In genomic region chr16:1884155-1884760, GRCh38 we compare ENCODE assay signal across 9 cellular contexts. TPM values are rescaled to one million over a fixed set of nuclear protein-coding genes. Genes with fewer than 3 reads are reported as not detected.
DNase-seq lines count a peak whose midpoint lies in the region; ATAC-seq, FAIRE-seq and TF ChIP-seq lines count a peak whose summit lies in the region.
"Had no signal": no experiment of that assay in that cellular context is flagged by ENCODE, and none has a peak within 500 bp of the region (broad histone marks: within the 10 kb centered on the region; RNA-seq: fewer than 3 reads in every experiment).

No MANE protein-coding gene starts in this region.

- no peaks in the 10 kb centered on the region for H3K4me1 ChIP-seq in SJCRH30

- no peaks in the 10 kb centered on the region for H3K36me3 ChIP-seq in SJCRH30
- H3K36me3 ChIP-seq: esophagus squamous epithelium had no signal

- peaks cover 13% of the 10 kb centered on the region for H3K27me3 ChIP-seq in SJCRH30

- no peak for DNase-seq in D721Med (ENCODE audit: insufficient read length, low spot score)
- peak; percentile 75 for DNase-seq in HuH-7.5 (ENCODE audit: low spot score)
- DNase-seq in SK-N-DZ (ENCODE audit: low spot score), result peak; percentile 32
- DNase-seq in iris pigment epithelial cell (ENCODE audit: low read depth), result peak; percentile 65
- no peak for DNase-seq in SJCRH30
- DNase-seq in stimulated activated CD4-positive, alpha-beta T cell treated with anti-CD3 and anti-CD28 coated beads, Interleukin-1b, Interleukin-23, amount 100 ng/mL, for 48 hours, result no peak
- DNase-seq: esophagus squamous epithelium had no signal

- no peak for FAIRE-seq in D721Med (lab: Jason Lieb, UNC)

- TF ChIP-seq CTCF in D721Med (IDR thresholded peaks at IDR 0.05; ENCODE audit: insufficient read depth, missing control alignments), result peak; percentile 16

- no peak for ATAC-seq in GM18502 (IDR thresholded peaks at IDR 0.05; ENCODE audit: poor library complexity, unreplicated experiment)
- no peak for ATAC-seq in GM21367 (IDR thresholded peaks at IDR 0.05; ENCODE audit: unreplicated experiment)

- H3K27ac ChIP-seq in SJCRH30, result no peak overlapping the region
- H3K27ac ChIP-seq: esophagus squamous epithelium had no signal

- H3K4me3 ChIP-seq in SJCRH30, result no peak overlapping the region
- H3K4me3 ChIP-seq: esophagus squamous epithelium had no signal

- no peaks in the 10 kb centered on the region for H3K9me3 ChIP-seq in SJCRH30 (replicated peaks)
- H3K9me3 ChIP-seq: esophagus squamous epithelium had no signal

RNA-seq across cellular contexts. Expression of gene MEIOB, which starts 12.3 kb away (rescaled TPM):
- polyA plus RNA-seq in SK-N-DZ (2014; cell fraction: cytosol; rRNA removed), result 0.07 and 0.19 TPM in 2 replicates
- 0.10 and 0.43 TPM in 2 replicates for polyA plus RNA-seq in SK-N-DZ (2014; cell fraction: nucleus; rRNA removed)
- total RNA-seq in SJCRH30 (2014; rRNA removed; shearing (Covaris generic)), result not detected in 2 replicates

RNA-seq across cellular contexts. Expression of gene HS3ST6, which starts 34.0 kb away (rescaled TPM):
- polyA plus RNA-seq in SK-N-DZ (2014; cell fraction: cytosol; rRNA removed), result not detected in 2 replicates
- not detected in 2 replicates for polyA plus RNA-seq in SK-N-DZ (2014; cell fraction: nucleus; rRNA removed)
- not detected in 2 replicates for total RNA-seq in SJCRH30 (2014; rRNA removed; shearing (Covaris generic))

RNA-seq across cellular contexts. Expression of gene FAHD1, which starts 57.3 kb away (rescaled TPM):
- 63.4 and 97.7 TPM in 2 replicates for polyA plus RNA-seq in SK-N-DZ (2014; cell fraction: cytosol; rRNA removed)
- 17.8 and 19.4 TPM in 2 replicates for polyA plus RNA-seq in SK-N-DZ (2014; cell fraction: nucleus; rRNA removed)
- 16.2 and 19.5 TPM in 2 replicates for total RNA-seq in SJCRH30 (2014; rRNA removed; shearing (Covaris generic))

RNA-seq across cellular contexts. Expression of gene HAGH, which starts 57.6 kb away (rescaled TPM):
- polyA plus RNA-seq in SK-N-DZ (2014; cell fraction: cytosol; rRNA removed), result 149 and 250 TPM in 2 replicates
- polyA plus RNA-seq in SK-N-DZ (2014; cell fraction: nucleus; rRNA removed), result 141 and 215 TPM in 2 replicates
- 14.6 and 15.0 TPM in 2 replicates for total RNA-seq in SJCRH30 (2014; rRNA removed; shearing (Covaris generic))

RNA-seq across cellular contexts. Expression of gene MSRB1, which starts 58.7 kb away (rescaled TPM):
- 7.4 and 16.8 TPM in 2 replicates for polyA plus RNA-seq in SK-N-DZ (2014; cell fraction: cytosol; rRNA removed)
- 4.1 and 9.1 TPM in 2 replicates for polyA plus RNA-seq in SK-N-DZ (2014; cell fraction: nucleus; rRNA removed)
- total RNA-seq in SJCRH30 (2014; rRNA removed; shearing (Covaris generic)), result 16.0 and 18.7 TPM in 2 replicates

Comparison
In these comparisons a context has a peak if more than half of its experiments do, and no peak if none do; other contexts are left out.
1. DNase-seq: peak in HuH-7.5 (single experiment), SK-N-DZ (single experiment) and iris pigment epithelial cell (single experiment); none in D721Med (single experiment), SJCRH30 (0 of 2) and stimulated activated CD4-positive, alpha-beta T cell treated with anti-CD3 and anti-CD28 coated beads, Interleukin-1b, Interleukin-23, amount 100 ng/mL, for 48 hours (single experiment).